Comparison of ENCODE assay signal across 17 cellular contexts in the genomic region with DNA sequence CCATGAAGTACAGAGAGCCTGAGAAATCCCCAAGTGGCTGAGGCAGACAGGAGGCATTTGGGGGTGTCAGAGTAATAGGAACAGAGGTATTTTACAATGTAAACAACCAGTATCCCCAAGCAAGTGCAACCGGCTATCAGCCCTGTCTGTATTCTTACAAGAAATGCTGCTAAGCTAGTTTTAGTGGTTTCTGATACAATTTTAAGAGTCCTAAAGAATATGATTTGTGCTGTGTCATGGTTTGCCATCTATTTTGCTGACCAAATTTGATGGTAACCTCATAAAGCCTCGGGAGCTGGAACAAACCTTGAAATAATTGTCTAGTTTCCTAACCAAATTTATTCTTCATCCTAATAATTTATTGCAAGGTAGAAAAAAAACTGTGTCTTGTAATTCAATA. TPM values are rescaled to one million over a fixed set of nuclear protein-coding genes. Genes with fewer than 3 reads are reported as not detected.
A peak's percentile ranks its signal among the peaks of the same experiment; 100 is the strongest.
DNase-seq lines count a peak whose midpoint lies in the region; ATAC-seq and TF ChIP-seq lines count a peak whose summit lies in the region.
"Had no signal": no experiment of that assay in that cellular context is flagged by ENCODE, and none has a peak within 500 bp of the region (broad histone marks: within the 10 kb centered on the region; RNA-seq: fewer than 3 reads in every experiment).

No MANE protein-coding gene starts in this region.

- no peaks in the 10 kb centered on the region for H3K4me1 Mint-ChIP-seq in activated naive CD8-positive, alpha-beta T cell treated with anti-CD3 and anti-CD28 coated beads for 36 hours
- H3K4me1 Mint-ChIP-seq in activated naive CD8-positive, alpha-beta T cell treated with anti-CD3 and anti-CD28 coated beads, Interleukin-2, amount 50 U/mL, for 24 hours: no peaks in the 10 kb centered on the region
- peaks cover 16% of the 10 kb centered on the region for H3K4me1 Mint-ChIP-seq in activated T-helper 17 cell treated with anti-CD3 and anti-CD28 coated beads, Interleukin-2, amount 50 U/mL, for 72 hours
- H3K4me1 Mint-ChIP-seq: CD4-positive, CD25-positive, alpha-beta regulatory T cell had no signal

- H3K36me3 Mint-ChIP-seq in activated naive CD8-positive, alpha-beta T cell treated with anti-CD3 and anti-CD28 coated beads for 36 hours: peaks cover 2% of the 10 kb centered on the region
- no peaks in the 10 kb centered on the region for H3K36me3 Mint-ChIP-seq in activated naive CD8-positive, alpha-beta T cell treated with anti-CD3 and anti-CD28 coated beads, Interleukin-2, amount 50 U/mL, for 24 hours (ENCODE audit: low read depth)
- no peaks in the 10 kb centered on the region for H3K36me3 Mint-ChIP-seq in activated T-helper 17 cell treated with anti-CD3 and anti-CD28 coated beads, Interleukin-2, amount 50 U/mL, for 72 hours (ENCODE audit: low read depth)
- H3K36me3 Mint-ChIP-seq: CD4-positive, CD25-positive, alpha-beta regulatory T cell had no signal

- no peaks in the 10 kb centered on the region for H3K27me3 Mint-ChIP-seq in activated naive CD8-positive, alpha-beta T cell treated with anti-CD3 and anti-CD28 coated beads for 36 hours
- H3K27me3 Mint-ChIP-seq in activated naive CD8-positive, alpha-beta T cell treated with anti-CD3 and anti-CD28 coated beads, Interleukin-2, amount 50 U/mL, for 24 hours: no peaks in the 10 kb centered on the region
- no peaks in the 10 kb centered on the region for H3K27me3 Mint-ChIP-seq in activated T-helper 17 cell treated with anti-CD3 and anti-CD28 coated beads, Interleukin-2, amount 50 U/mL, for 72 hours

- H3K27ac Mint-ChIP-seq in activated naive CD8-positive, alpha-beta T cell treated with anti-CD3 and anti-CD28 coated beads for 36 hours: peak overlapping the region; percentile 22
- no peak overlapping the region for H3K27ac Mint-ChIP-seq in activated naive CD8-positive, alpha-beta T cell treated with anti-CD3 and anti-CD28 coated beads, Interleukin-2, amount 50 U/mL, for 24 hours
- H3K27ac Mint-ChIP-seq in activated T-helper 17 cell treated with anti-CD3 and anti-CD28 coated beads, Interleukin-2, amount 50 U/mL, for 72 hours: peak overlapping the region; percentile 9
- H3K27ac Mint-ChIP-seq: HFFc6 had no signal

- H3K4me3 Mint-ChIP-seq in activated naive CD8-positive, alpha-beta T cell treated with anti-CD3 and anti-CD28 coated beads for 36 hours: no peak overlapping the region
- no peak overlapping the region for H3K4me3 Mint-ChIP-seq in activated naive CD8-positive, alpha-beta T cell treated with anti-CD3 and anti-CD28 coated beads, Interleukin-2, amount 50 U/mL, for 24 hours
- H3K4me3 Mint-ChIP-seq in activated T-helper 17 cell treated with anti-CD3 and anti-CD28 coated beads, Interleukin-2, amount 50 U/mL, for 72 hours: no peak overlapping the region
- H3K4me3 Mint-ChIP-seq: CD4-positive, CD25-positive, alpha-beta regulatory T cell; HFFc6 had no signal

- no peak overlapping the region for H3K4me3 ChIP-seq in epithelial cell of esophagus (ENCODE audit: low read length)
- H3K4me3 ChIP-seq: BLaER1 treated with 17β-estradiol and CSF1 and Interleukin-3, amounts not matched to agents 10 nM and 100 nM had no signal

- no peaks in the 10 kb centered on the region for H3K9me3 Mint-ChIP-seq in activated naive CD8-positive, alpha-beta T cell treated with anti-CD3 and anti-CD28 coated beads for 36 hours
- H3K9me3 Mint-ChIP-seq in activated naive CD8-positive, alpha-beta T cell treated with anti-CD3 and anti-CD28 coated beads, Interleukin-2, amount 50 U/mL, for 24 hours: no peaks in the 10 kb centered on the region
- no peaks in the 10 kb centered on the region for H3K9me3 Mint-ChIP-seq in activated T-helper 17 cell treated with anti-CD3 and anti-CD28 coated beads, Interleukin-2, amount 50 U/mL, for 72 hours

- ATAC-seq in activated naive CD8-positive, alpha-beta T cell treated with anti-CD3 and anti-CD28 coated beads, Interleukin-2, amount 50 U/mL, for 24 hours: no peak
- ATAC-seq in activated T-helper 17 cell treated with anti-CD3 and anti-CD28 coated beads, Interleukin-2, amount 50 U/mL, for 72 hours (replicated peaks): no peak
- no peak for ATAC-seq in HG03039 (IDR thresholded peaks at IDR 0.05; ENCODE audit: unreplicated experiment)

- DNase-seq in activated naive CD8-positive, alpha-beta T cell treated with anti-CD3 and anti-CD28 coated beads for 36 hours: no peak
- no peak for DNase-seq in activated naive CD8-positive, alpha-beta T cell treated with anti-CD3 and anti-CD28 coated beads, Interleukin-2, amount 50 U/mL, for 24 hours
- DNase-seq in epithelial cell of esophagus (ENCODE audit: low read depth) (peak; percentile 19), retina (no peak), hypothalamus (lab: John Stamatoyannopoulos, UW) (no peak)
- DNase-seq: 8988T; ACHN; Calu3; CD4-positive, CD25-positive, alpha-beta regulatory T cell; DMS 273 treated with DMSO at 0.1 percent for 48 hours; DMS79; EL; HCEC 1CT; HFFc6 had no signal

- TF ChIP-seq CTCF in epithelial cell of esophagus (IDR thresholded peaks at IDR 0.05; ENCODE audit: insufficient read depth, low read depth, low read length, missing control alignments): no peak

RNA-seq across cellular contexts. Expression of a gene that starts 46.7 kb away (rescaled TPM):
- 1 to 10 TPM; 1.4 to 1.7 TPM for total RNA-seq in activated naive CD8-positive, alpha-beta T cell treated with anti-CD3 and anti-CD28 coated beads for 36 hours
- total RNA-seq in activated T-helper 17 cell treated with anti-CD3 and anti-CD28 coated beads, Interleukin-2, amount 50 U/mL, for 72 hours: 10 to 100 TPM; 22.7 to 61.4 TPM

Comparison
In these comparisons a context has a peak if more than half of its experiments do, and no peak if none do; other contexts are left out.
1. RNA of a gene that starts 46.7 kb away (total RNA-seq): 22.7 to 61.4 TPM in activated T-helper 17 cell treated with anti-CD3 and anti-CD28 coated beads, Interleukin-2, amount 50 U/mL, for 72 hours; 1.4 to 1.7 TPM in activated naive CD8-positive, alpha-beta T cell treated with anti-CD3 and anti-CD28 coated beads for 36 hours; every median in the first group is over 4 times any median in the second.